Comparison of ENCODE assay signal across 1 cellular context in the genomic region with DNA sequence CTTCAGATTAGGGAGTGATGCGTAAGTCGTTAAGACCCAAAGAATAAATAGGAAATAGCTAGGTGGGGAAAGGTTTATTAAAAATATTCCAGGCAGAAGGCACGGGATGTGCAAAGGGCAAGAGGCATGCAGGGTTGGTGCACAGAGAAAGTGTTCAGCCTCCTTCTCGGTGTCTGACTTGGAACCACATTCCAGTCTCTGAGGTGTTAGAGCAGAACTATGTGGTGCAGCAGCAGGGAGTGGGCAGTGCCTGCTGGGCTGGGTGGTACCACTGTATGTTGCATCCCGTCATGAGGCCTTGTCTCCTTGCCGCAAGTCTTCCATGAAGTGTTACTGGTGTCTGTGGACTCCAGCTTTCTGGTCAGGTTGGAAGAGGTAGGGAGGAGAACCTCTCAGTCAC.
A peak's percentile ranks its signal among the peaks of the same experiment; 100 is the strongest.
TF ChIP-seq lines count a peak whose summit lies in the region.

No MANE protein-coding gene starts in this region.

TF ChIP-seq in HepG2, 621 proteins besides CTCF, POLR2A, EP300 and RAD21 (continued from another document):
- TF ChIP-seq, protein P1, sequence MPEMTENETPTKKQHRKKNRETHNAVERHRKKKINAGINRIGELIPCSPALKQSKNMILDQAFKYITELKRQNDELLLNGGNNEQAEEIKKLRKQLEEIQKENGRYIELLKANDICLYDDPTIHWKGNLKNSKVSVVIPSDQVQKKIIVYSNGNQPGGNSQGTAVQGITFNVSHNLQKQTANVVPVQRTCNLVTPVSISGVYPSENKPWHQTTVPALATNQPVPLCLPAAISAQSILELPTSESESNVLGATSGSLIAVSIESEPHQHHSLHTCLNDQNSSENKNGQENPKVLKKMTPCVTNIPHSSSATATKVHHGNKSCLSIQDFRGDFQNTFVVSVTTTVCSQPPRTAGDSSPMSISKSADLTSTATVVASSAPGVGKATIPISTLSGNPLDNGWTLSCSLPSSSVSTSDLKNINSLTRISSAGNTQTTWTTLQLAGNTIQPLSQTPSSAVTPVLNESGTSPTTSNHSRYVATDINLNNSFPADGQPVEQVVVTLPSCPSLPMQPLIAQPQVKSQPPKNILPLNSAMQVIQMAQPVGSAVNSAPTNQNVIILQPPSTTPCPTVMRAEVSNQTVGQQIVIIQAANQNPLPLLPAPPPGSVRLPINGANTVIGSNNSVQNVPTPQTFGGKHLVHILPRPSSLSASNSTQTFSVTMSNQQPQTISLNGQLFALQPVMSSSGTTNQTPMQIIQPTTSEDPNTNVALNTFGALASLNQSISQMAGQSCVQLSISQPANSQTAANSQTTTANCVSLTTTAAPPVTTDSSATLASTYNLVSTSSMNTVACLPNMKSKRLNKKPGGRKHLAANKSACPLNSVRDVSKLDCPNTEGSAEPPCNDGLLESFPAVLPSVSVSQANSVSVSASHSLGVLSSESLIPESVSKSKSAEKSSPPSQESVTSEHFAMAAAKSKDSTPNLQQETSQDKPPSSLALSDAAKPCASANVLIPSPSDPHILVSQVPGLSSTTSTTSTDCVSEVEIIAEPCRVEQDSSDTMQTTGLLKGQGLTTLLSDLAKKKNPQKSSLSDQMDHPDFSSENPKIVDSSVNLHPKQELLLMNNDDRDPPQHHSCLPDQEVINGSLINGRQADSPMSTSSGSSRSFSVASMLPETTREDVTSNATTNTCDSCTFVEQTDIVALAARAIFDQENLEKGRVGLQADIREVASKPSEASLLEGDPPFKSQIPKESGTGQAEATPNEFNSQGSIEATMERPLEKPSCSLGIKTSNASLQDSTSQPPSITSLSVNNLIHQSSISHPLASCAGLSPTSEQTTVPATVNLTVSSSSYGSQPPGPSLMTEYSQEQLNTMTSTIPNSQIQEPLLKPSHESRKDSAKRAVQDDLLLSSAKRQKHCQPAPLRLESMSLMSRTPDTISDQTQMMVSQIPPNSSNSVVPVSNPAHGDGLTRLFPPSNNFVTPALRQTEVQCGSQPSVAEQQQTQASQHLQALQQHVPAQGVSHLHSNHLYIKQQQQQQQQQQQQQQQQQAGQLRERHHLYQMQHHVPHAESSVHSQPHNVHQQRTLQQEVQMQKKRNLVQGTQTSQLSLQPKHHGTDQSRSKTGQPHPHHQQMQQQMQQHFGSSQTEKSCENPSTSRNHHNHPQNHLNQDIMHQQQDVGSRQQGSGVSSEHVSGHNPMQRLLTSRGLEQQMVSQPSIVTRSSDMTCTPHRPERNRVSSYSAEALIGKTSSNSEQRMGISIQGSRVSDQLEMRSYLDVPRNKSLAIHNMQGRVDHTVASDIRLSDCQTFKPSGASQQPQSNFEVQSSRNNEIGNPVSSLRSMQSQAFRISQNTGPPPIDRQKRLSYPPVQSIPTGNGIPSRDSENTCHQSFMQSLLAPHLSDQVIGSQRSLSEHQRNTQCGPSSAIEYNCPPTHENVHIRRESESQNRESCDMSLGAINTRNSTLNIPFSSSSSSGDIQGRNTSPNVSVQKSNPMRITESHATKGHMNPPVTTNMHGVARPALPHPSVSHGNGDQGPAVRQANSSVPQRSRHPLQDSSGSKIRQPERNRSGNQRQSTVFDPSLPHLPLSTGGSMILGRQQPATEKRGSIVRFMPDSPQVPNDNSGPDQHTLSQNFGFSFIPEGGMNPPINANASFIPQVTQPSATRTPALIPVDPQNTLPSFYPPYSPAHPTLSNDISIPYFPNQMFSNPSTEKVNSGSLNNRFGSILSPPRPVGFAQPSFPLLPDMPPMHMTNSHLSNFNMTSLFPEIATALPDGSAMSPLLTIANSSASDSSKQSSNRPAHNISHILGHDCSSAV (CRISPR knock-in tag; IDR thresholded peaks at IDR 0.05; ENCODE audit: borderline replicate concordance): no peak
- TF ChIP-seq RBM22 (optimal IDR thresholded peaks at IDR 0.05; ENCODE audit: low read length): peak; percentile 80
- peak; percentile 65 for TF ChIP-seq RBFOX2 (IDR thresholded peaks at IDR 0.05; ENCODE audit: low read depth, low read length)
